ENCODE assay signal across 2 cellular contexts in the genomic region with DNA sequence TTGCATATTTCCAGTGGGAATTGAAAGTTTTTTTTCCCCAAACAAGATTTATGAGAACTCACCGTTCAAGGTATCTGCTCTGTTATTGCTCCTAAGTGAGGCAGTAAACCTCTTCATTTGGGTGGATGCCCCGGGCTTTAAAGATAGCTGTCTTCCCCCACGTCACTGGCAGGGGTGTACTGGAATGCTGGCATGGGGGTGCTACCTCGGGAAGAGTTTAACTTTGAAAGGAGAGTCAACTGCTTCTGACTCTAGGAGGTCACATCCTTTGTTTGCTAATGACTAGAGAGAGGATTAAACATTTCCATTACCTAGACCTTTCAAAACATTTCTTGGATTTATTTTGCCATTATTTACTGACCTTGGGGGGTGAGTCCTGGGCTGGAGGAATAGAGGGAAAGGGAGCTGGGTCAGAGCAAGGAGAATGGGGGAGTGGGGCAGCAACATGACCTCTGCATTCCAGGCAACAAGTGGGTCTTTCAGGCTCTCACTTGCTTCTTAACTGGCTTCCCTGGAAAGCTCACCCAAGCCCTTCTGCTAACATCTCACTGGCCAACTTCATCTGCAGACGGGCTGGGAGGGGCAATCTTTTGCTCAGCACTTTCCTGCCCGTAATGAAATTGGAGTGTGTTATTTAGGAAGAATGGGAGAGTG.
TF ChIP-seq lines count a peak whose summit lies in the region.

No MANE protein-coding gene starts in this region.

TF ChIP-seq in HEK293, 187 proteins besides CTCF, POLR2A, EP300 and RAD21 (continued from another document):
- no peak for TF ChIP-seq ZNF311 (tag by site-specific recombination; IDR thresholded peaks at IDR 0.05; ENCODE audit: borderline replicate concordance)
- no peak for TF ChIP-seq ZNF174 (tag by site-specific recombination; IDR thresholded peaks at IDR 0.05)
- TF ChIP-seq KLF16 (tag by site-specific recombination; IDR thresholded peaks at IDR 0.05), result no peak
- TF ChIP-seq ZNF280C (tag by site-specific recombination; IDR thresholded peaks at IDR 0.05), result no peak
- TF ChIP-seq ZNF404 (tag by site-specific recombination; IDR thresholded peaks at IDR 0.05), result no peak
- TF ChIP-seq ZNF239 (tag by site-specific recombination; IDR thresholded peaks at IDR 0.05), result no peak
- TF ChIP-seq GLIS1 (tag by site-specific recombination; IDR thresholded peaks at IDR 0.05), result peak; percentile 87
- TF ChIP-seq SALL2 (tag by site-specific recombination; IDR thresholded peaks at IDR 0.05; ENCODE audit: borderline replicate concordance), result no peak
- TF ChIP-seq PRDM10 (tag by site-specific recombination; IDR thresholded peaks at IDR 0.05), result no peak

TF ChIP-seq in H1, 55 proteins besides CTCF, POLR2A, EP300 and RAD21 (continued from another document):
- TF ChIP-seq, protein P1, sequence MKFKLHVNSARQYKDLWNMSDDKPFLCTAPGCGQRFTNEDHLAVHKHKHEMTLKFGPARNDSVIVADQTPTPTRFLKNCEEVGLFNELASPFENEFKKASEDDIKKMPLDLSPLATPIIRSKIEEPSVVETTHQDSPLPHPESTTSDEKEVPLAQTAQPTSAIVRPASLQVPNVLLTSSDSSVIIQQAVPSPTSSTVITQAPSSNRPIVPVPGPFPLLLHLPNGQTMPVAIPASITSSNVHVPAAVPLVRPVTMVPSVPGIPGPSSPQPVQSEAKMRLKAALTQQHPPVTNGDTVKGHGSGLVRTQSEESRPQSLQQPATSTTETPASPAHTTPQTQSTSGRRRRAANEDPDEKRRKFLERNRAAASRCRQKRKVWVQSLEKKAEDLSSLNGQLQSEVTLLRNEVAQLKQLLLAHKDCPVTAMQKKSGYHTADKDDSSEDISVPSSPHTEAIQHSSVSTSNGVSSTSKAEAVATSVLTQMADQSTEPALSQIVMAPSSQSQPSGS (IDR thresholded peaks at IDR 0.05; ENCODE audit: low read length), result no peak
- TF ChIP-seq SUZ12 (IDR thresholded peaks at IDR 0.05; ENCODE audit: low read length) (no peak), SIN3A (conservative IDR thresholded peaks at IDR 0.05 in 1 of 2, IDR thresholded peaks at IDR 0.05 in 1 of 2; ENCODE audit: low read depth in 1 of 2, low read length in 2 of 2) (no peak), JUND (IDR thresholded peaks at IDR 0.05; ENCODE audit: low read length) (peak; percentile 33; the same call in 1 of the 2 replicates), TEAD4 (IDR thresholded peaks at IDR 0.05; ENCODE audit: low read depth, low read length) (peak; percentile 79), KDM4A (IDR thresholded peaks at IDR 0.05; ENCODE audit: low read depth, low read length, severe bottlenecking) (peak; percentile 29), ASH2L (IDR thresholded peaks at IDR 0.05; ENCODE audit: low read length) (no peak), MAFK (IDR thresholded peaks at IDR 0.05; ENCODE audit: low read depth, low read length) (no peak), ZNF274 (IDR thresholded peaks at IDR 0.05; ENCODE audit: borderline replicate concordance, extremely low read depth, low read length) (no peak)
